ENCODE assay signal across 8 cellular contexts in genomic region chr1:22500476-22500875, GRCh38. TPM values are rescaled to one million over a fixed set of nuclear protein-coding genes. Genes with fewer than 3 reads are reported as not detected.
DNase-seq lines count a peak whose midpoint lies in the region; ATAC-seq and TF ChIP-seq lines count a peak whose summit lies in the region.

No MANE protein-coding gene starts in this region.

- peak; percentile 26 for DNase-seq in Caki2 (ENCODE audit: low read depth)
- DNase-seq in NCI-H1105 (lab: John Stamatoyannopoulos, UW): peak; percentile 61
- DNase-seq in astrocyte of the hippocampus (ENCODE audit: low read depth, low spot score): peak; percentile 92
- peak in 2 of 3 donors; percentile 57 to 62 for DNase-seq in right lobe of liver
- DNase-seq in activated CD4-positive, alpha-beta T cell treated with anti-CD3 and anti-CD28 coated beads, Interleukin-2, amount 50 U/mL, for 4 hours: no peak
- no peak for DNase-seq in UCSD-AML1 (lab: John Stamatoyannopoulos, UW; ENCODE audit: unreplicated experiment)
- no peak for DNase-seq in neuronal stem cell (ENCODE audit: low spot score)

- H2AFZ ChIP-seq in neuronal stem cell (ENCODE audit: low read length): no peak overlapping the region

- H3K4me3 ChIP-seq in right lobe of liver: no peak overlapping the region
- no peak overlapping the region for H3K4me3 ChIP-seq in neuronal stem cell (ENCODE audit: low read length in 2 of 2)

- no peak overlapping the region for H2BK5ac ChIP-seq in neuronal stem cell (ENCODE audit: low read length)

- TF ChIP-seq POLR2A in right lobe of liver (IDR thresholded peaks at IDR 0.05): no peak

- peak; percentile 61 to 79 (median 70) for ATAC-seq in right lobe of liver
- ATAC-seq in HG03139 (IDR thresholded peaks at IDR 0.05; ENCODE audit: unreplicated experiment): no peak

- TF ChIP-seq CTCF in right lobe of liver (IDR thresholded peaks at IDR 0.05): peak in 1 of 4 donors; percentile 4

- H3K4ac ChIP-seq in neuronal stem cell (ENCODE audit: low read length): no peak overlapping the region

- H3K9me3 ChIP-seq in right lobe of liver (no peaks in the 10 kb centered on the region), neuronal stem cell (replicated peaks in 1 of 2; ENCODE audit: control insufficient read depth in 2 of 2, insufficient read depth in 1 of 2, low read depth in 1 of 2, low read length in 2 of 2) (no peaks in the 10 kb centered on the region)

- H3K9ac ChIP-seq in neuronal stem cell (ENCODE audit: low read depth, low read length, poor library complexity): no peak overlapping the region

- H2AK5ac ChIP-seq in neuronal stem cell (ENCODE audit: low read depth, low read length): no peak overlapping the region

- no peak overlapping the region for H3K18ac ChIP-seq in neuronal stem cell (ENCODE audit: low read length)

- no peak overlapping the region for H4K91ac ChIP-seq in neuronal stem cell (ENCODE audit: low read depth, low read length, poor library complexity)

- H3K36me3 ChIP-seq in right lobe of liver (no peaks in the 10 kb centered on the region), neuronal stem cell (replicated peaks in 1 of 2; ENCODE audit: control insufficient read depth in 2 of 2, insufficient read depth in 2 of 2, low read length in 2 of 2) (peaks cover 3 to 11% of the 10 kb centered on the region in 2 donors)

- H2BK15ac ChIP-seq in neuronal stem cell (ENCODE audit: low read length): no peak overlapping the region

- peaks cover 0 to 29% (median 8%) of the 10 kb centered on the region in 4 donors for H3K4me1 ChIP-seq in right lobe of liver
- peaks cover 4 to 25% of the 10 kb centered on the region in 2 donors for H3K4me1 ChIP-seq in neuronal stem cell (ENCODE audit: control insufficient read depth in 2 of 2, insufficient read depth in 1 of 2, low read depth in 1 of 2, low read length in 2 of 2)

- intact Hi-C loops in right lobe of liver (cut with DNase I): no loop called here

- H3K27ac ChIP-seq in right lobe of liver (no peak overlapping the region), neuronal stem cell (replicated peaks; ENCODE audit: low read length) (no peak overlapping the region)

- no peak overlapping the region for H3K23ac ChIP-seq in neuronal stem cell (ENCODE audit: low read depth, low read length, poor library complexity)

- no peak overlapping the region for H3K4me2 ChIP-seq in neuronal stem cell (ENCODE audit: insufficient read depth, low read length, poor library complexity, severe bottlenecking)

- WGBS in right lobe of liver (ENCODE audit: insufficient coverage, low coverage, low lambda C conversion rate, missing lambda C conversion rate): 19% methylated on average over 6 of the region's 6 CpGs
- WGBS in neuronal stem cell (ENCODE audit: extremely low coverage in 2 of 2, insufficient read length in 2 of 2, insufficient replicate concordance in 1 of 2), 2 donors: no CpG with 5 or more reads among the region's 6 CpGs

- no peaks in the 10 kb centered on the region for H3K79me1 ChIP-seq in neuronal stem cell (ENCODE audit: low read depth, low read length)

- H4K8ac ChIP-seq in neuronal stem cell (ENCODE audit: low read depth, low read length): no peak overlapping the region

- no peak overlapping the region for H2BK120ac ChIP-seq in neuronal stem cell (ENCODE audit: low read depth, low read length)

- H3K14ac ChIP-seq in neuronal stem cell (ENCODE audit: low read length): no peak overlapping the region

- in situ Hi-C loops in Caki2 (cut with HindIII; ENCODE audit: low pct_unique_long_range_greater_than_20kb, low sequenced_read_pairs): no loop called here

- H2BK12ac ChIP-seq in neuronal stem cell (ENCODE audit: low read length): no peak overlapping the region

- H3K27me3 ChIP-seq in right lobe of liver: no peaks in the 10 kb centered on the region
- H3K27me3 ChIP-seq in neuronal stem cell (ENCODE audit: control insufficient read depth in 3 of 3, insufficient read depth in 3 of 3, low read depth in 1 of 3, low read length in 3 of 3): no peaks in the 10 kb centered on the region

RNA-seq across cellular contexts. Expression of gene ZBTB40, which starts 48.8 kb away (rescaled TPM):
- total RNA-seq in Caki2 (2014; rRNA removed; shearing (Covaris generic); ENCODE audit: low replicate concordance): 5.7 and 6.7 TPM in 2 replicates
- 1 to 10 TPM; 6.2 to 7.6 (median 7.0) TPM for total RNA-seq in right lobe of liver
- 5.4 TPM for polyA plus RNA-seq in neuronal stem cell (2013, experiment 1 of 2)
- polyA plus RNA-seq in neuronal stem cell (2013, experiment 2 of 2): 5.3 TPM

Comparison
In these comparisons a context has a peak if more than half of its experiments do, and no peak if none do; other contexts are left out.
1. DNase-seq: peak in Caki2 (single experiment), NCI-H1105 (single experiment), astrocyte of the hippocampus (single experiment) and right lobe of liver (2 of 3); none in activated CD4-positive, alpha-beta T cell treated with anti-CD3 and anti-CD28 coated beads, Interleukin-2, amount 50 U/mL, for 4 hours (0 of 2), UCSD-AML1 (single experiment) and neuronal stem cell (single experiment).